ENCODE assay signal across 11 cellular contexts in genomic region chr2:219210572-219211362, GRCh38. TPM values are rescaled to one million over a fixed set of nuclear protein-coding genes. Genes with fewer than 3 reads are reported as not detected.
DNase-seq lines count a peak whose midpoint lies in the region; ATAC-seq lines count a peak whose summit lies in the region.
"Had no signal": no experiment of that assay in that cellular context is flagged by ENCODE, and none has a peak within 500 bp of the region (broad histone marks: within the 10 kb centered on the region; RNA-seq: fewer than 3 reads in every experiment).

No MANE protein-coding gene starts in this region.

- peaks cover 25% of the 10 kb centered on the region for H3K4me1 ChIP-seq in CD4-positive, CD25-positive, alpha-beta regulatory T cell (ENCODE audit: control insufficient read depth, insufficient read depth, low read length, poor library complexity, severe bottlenecking)

- H3K9me3 ChIP-seq in CD4-positive, CD25-positive, alpha-beta regulatory T cell (ENCODE audit: control insufficient read depth in 2 of 2, low read length in 2 of 2): no peaks in the 10 kb centered on the region
- no peaks in the 10 kb centered on the region for H3K9me3 ChIP-seq in KOPT-K1 (ENCODE audit: insufficient read depth, low read length, poor library complexity, severe bottlenecking)

- no peaks in the 10 kb centered on the region for H3K9me3 Mint-ChIP-seq in CD4-positive, CD25-positive, alpha-beta regulatory T cell
- no peaks in the 10 kb centered on the region for H3K9me3 Mint-ChIP-seq in activated naive CD8-positive, alpha-beta T cell treated with anti-CD3 and anti-CD28 coated beads for 36 hours
- H3K9me3 Mint-ChIP-seq in natural killer cell treated with Interleukin-12 subunit alpha and Interleukin-12 subunit beta and Interleukin-15 and Interleukin-18, amount 100 ng/mL, for 72 hours: no peaks in the 10 kb centered on the region

- H3K36me3 Mint-ChIP-seq in CD4-positive, CD25-positive, alpha-beta regulatory T cell: peaks cover 4% of the 10 kb centered on the region
- H3K36me3 Mint-ChIP-seq in activated naive CD8-positive, alpha-beta T cell treated with anti-CD3 and anti-CD28 coated beads for 36 hours: peaks cover 32% of the 10 kb centered on the region
- no peaks in the 10 kb centered on the region for H3K36me3 Mint-ChIP-seq in natural killer cell treated with Interleukin-12 subunit alpha and Interleukin-12 subunit beta and Interleukin-15 and Interleukin-18, amount 100 ng/mL, for 72 hours

- no peaks in the 10 kb centered on the region for H3K27me3 ChIP-seq in CD4-positive, CD25-positive, alpha-beta regulatory T cell (ENCODE audit: control insufficient read depth, insufficient read depth, low read length)

- peaks cover 16% of the 10 kb centered on the region for H3K36me3 ChIP-seq in CD4-positive, CD25-positive, alpha-beta regulatory T cell (ENCODE audit: control insufficient read depth, insufficient read depth, low read length)
- peaks cover 53% of the 10 kb centered on the region; the same call in 1 of the 2 replicates for H3K36me3 ChIP-seq in KOPT-K1 (ENCODE audit: insufficient read depth, low read length)

- ATAC-seq in CD4-positive, CD25-positive, alpha-beta regulatory T cell (ENCODE audit: low read depth in 2 of 2): no peak
- ATAC-seq in natural killer cell treated with Interleukin-12 subunit alpha and Interleukin-12 subunit beta and Interleukin-15 and Interleukin-18, amount 100 ng/mL, for 72 hours: no peak
- no peak for ATAC-seq in HG02938 (IDR thresholded peaks at IDR 0.05; ENCODE audit: unreplicated experiment)

- H3K27me3 Mint-ChIP-seq in CD4-positive, CD25-positive, alpha-beta regulatory T cell: peaks cover 4% of the 10 kb centered on the region
- H3K27me3 Mint-ChIP-seq in activated naive CD8-positive, alpha-beta T cell treated with anti-CD3 and anti-CD28 coated beads for 36 hours: no peaks in the 10 kb centered on the region
- no peaks in the 10 kb centered on the region for H3K27me3 Mint-ChIP-seq in natural killer cell treated with Interleukin-12 subunit alpha and Interleukin-12 subunit beta and Interleukin-15 and Interleukin-18, amount 100 ng/mL, for 72 hours

- H3K4me3 Mint-ChIP-seq in CD4-positive, CD25-positive, alpha-beta regulatory T cell: peak overlapping the region in 3 of 4 donors; percentile 31 to 91 (median 84)
- no peak overlapping the region for H3K4me3 Mint-ChIP-seq in activated naive CD8-positive, alpha-beta T cell treated with anti-CD3 and anti-CD28 coated beads for 36 hours
- no peak overlapping the region for H3K4me3 Mint-ChIP-seq in natural killer cell treated with Interleukin-12 subunit alpha and Interleukin-12 subunit beta and Interleukin-15 and Interleukin-18, amount 100 ng/mL, for 72 hours

- H3K27ac ChIP-seq in CD4-positive, CD25-positive, alpha-beta regulatory T cell (ENCODE audit: insufficient read depth, low read length, poor library complexity, severe bottlenecking): peak overlapping the region; percentile 67
- peak overlapping the region; percentile 84 for H3K27ac ChIP-seq in KOPT-K1 (ENCODE audit: low read depth, low read length, poor library complexity, severe bottlenecking)
- H3K27ac ChIP-seq: WERI-Rb-1 had no signal

- peak overlapping the region; percentile 53 for H3K4me3 ChIP-seq in CD4-positive, CD25-positive, alpha-beta regulatory T cell (ENCODE audit: low read depth, low read length)

- H3K4me1 Mint-ChIP-seq in CD4-positive, CD25-positive, alpha-beta regulatory T cell: peaks cover 7 to 43% (median 18%) of the 10 kb centered on the region in 4 donors
- peaks cover 41% of the 10 kb centered on the region for H3K4me1 Mint-ChIP-seq in activated naive CD8-positive, alpha-beta T cell treated with anti-CD3 and anti-CD28 coated beads for 36 hours
- H3K4me1 Mint-ChIP-seq in natural killer cell treated with Interleukin-12 subunit alpha and Interleukin-12 subunit beta and Interleukin-15 and Interleukin-18, amount 100 ng/mL, for 72 hours (ENCODE audit: low read depth in 2 of 2): peaks cover 21 to 23% of the 10 kb centered on the region in 2 donors

- DNase-seq in CD4-positive, CD25-positive, alpha-beta regulatory T cell: no peak
- DNase-seq in activated naive CD8-positive, alpha-beta T cell treated with anti-CD3 and anti-CD28 coated beads for 36 hours: no peak
- no peak for DNase-seq in natural killer cell treated with Interleukin-12 subunit alpha and Interleukin-12 subunit beta and Interleukin-15 and Interleukin-18, amount 100 ng/mL, for 72 hours (ENCODE audit: low spot score)
- DNase-seq in GF-D8 (lab: John Stamatoyannopoulos, UW): no peak
- DNase-seq in activated gamma-delta T cell (lab: John Stamatoyannopoulos, UW): no peak
- DNase-seq: aorta, NCI-H2029, NCI-H524 treated with DMSO at 0.1 percent for 48 hours, WERI-Rb-1 had no signal

- peak overlapping the region; percentile 95 to 99 (median 95) for H3K27ac Mint-ChIP-seq in CD4-positive, CD25-positive, alpha-beta regulatory T cell
- H3K27ac Mint-ChIP-seq in activated naive CD8-positive, alpha-beta T cell treated with anti-CD3 and anti-CD28 coated beads for 36 hours: peak overlapping the region; percentile 3
- H3K27ac Mint-ChIP-seq in natural killer cell treated with Interleukin-12 subunit alpha and Interleukin-12 subunit beta and Interleukin-15 and Interleukin-18, amount 100 ng/mL, for 72 hours: peak overlapping the region; percentile 62 to 70

RNA-seq across cellular contexts. Expression of gene ZFAND2B, which starts 4.2 kb away (rescaled TPM):
- 70.8 TPM for total RNA-seq in CD4-positive, CD25-positive, alpha-beta regulatory T cell
- 10 to 100 TPM; 54.4 to 72.1 (median 64.0) TPM for polyA plus RNA-seq in CD4-positive, CD25-positive, alpha-beta regulatory T cell
- 10 to 100 TPM; 22.8 to 27.2 TPM for total RNA-seq in activated naive CD8-positive, alpha-beta T cell treated with anti-CD3 and anti-CD28 coated beads for 36 hours
- total RNA-seq in natural killer cell treated with Interleukin-12 subunit alpha and Interleukin-12 subunit beta and Interleukin-15 and Interleukin-18, amount 100 ng/mL, for 72 hours: 10 to 100 TPM; 40.4 to 51.8 TPM

RNA-seq across cellular contexts. Expression of gene ABCB6, which starts 8.0 kb away (rescaled TPM):
- total RNA-seq in CD4-positive, CD25-positive, alpha-beta regulatory T cell: 6.0 TPM
- polyA plus RNA-seq in CD4-positive, CD25-positive, alpha-beta regulatory T cell: 1 to 10 TPM; 1.5 to 3.9 (median 1.7) TPM
- total RNA-seq in activated naive CD8-positive, alpha-beta T cell treated with anti-CD3 and anti-CD28 coated beads for 36 hours: 10 to 100 TPM; 20.4 to 21.3 TPM
- 10 to 100 TPM; 16.7 to 18.1 TPM for total RNA-seq in natural killer cell treated with Interleukin-12 subunit alpha and Interleukin-12 subunit beta and Interleukin-15 and Interleukin-18, amount 100 ng/mL, for 72 hours

RNA-seq across cellular contexts. Expression of gene ATG9A, which starts 18.7 kb away (rescaled TPM):
- 68.0 TPM for total RNA-seq in CD4-positive, CD25-positive, alpha-beta regulatory T cell
- polyA plus RNA-seq in CD4-positive, CD25-positive, alpha-beta regulatory T cell: 10 to 100 TPM; 18.7 to 21.0 (median 19.0) TPM
- 10 to 100 TPM; 47.1 to 55.0 TPM for total RNA-seq in activated naive CD8-positive, alpha-beta T cell treated with anti-CD3 and anti-CD28 coated beads for 36 hours
- 10 to 100 TPM; 43.0 to 52.7 TPM for total RNA-seq in natural killer cell treated with Interleukin-12 subunit alpha and Interleukin-12 subunit beta and Interleukin-15 and Interleukin-18, amount 100 ng/mL, for 72 hours

RNA-seq across cellular contexts. Expression of gene ANKZF1, which starts 18.8 kb away (rescaled TPM):
- 123 TPM for total RNA-seq in CD4-positive, CD25-positive, alpha-beta regulatory T cell
- polyA plus RNA-seq in CD4-positive, CD25-positive, alpha-beta regulatory T cell: 10 to 100 TPM; 23.5 to 37.5 (median 28.5) TPM
- total RNA-seq in activated naive CD8-positive, alpha-beta T cell treated with anti-CD3 and anti-CD28 coated beads for 36 hours: 100 to 1,000 TPM; 102 to 114 TPM
- 10 to 100 TPM; 82.5 to 87.6 TPM for total RNA-seq in natural killer cell treated with Interleukin-12 subunit alpha and Interleukin-12 subunit beta and Interleukin-15 and Interleukin-18, amount 100 ng/mL, for 72 hours

RNA-seq across cellular contexts. Expression of gene RETREG2, which starts 32.7 kb away (rescaled TPM):
- total RNA-seq in CD4-positive, CD25-positive, alpha-beta regulatory T cell: 84.7 TPM
- polyA plus RNA-seq in CD4-positive, CD25-positive, alpha-beta regulatory T cell: 10 to 100 TPM; 62.8 to 89.7 (median 72.1) TPM
- total RNA-seq in activated naive CD8-positive, alpha-beta T cell treated with anti-CD3 and anti-CD28 coated beads for 36 hours: 10 to 100 TPM; 54.2 to 57.7 TPM
- 10 to 100 TPM; 69.3 to 79.8 TPM for total RNA-seq in natural killer cell treated with Interleukin-12 subunit alpha and Interleukin-12 subunit beta and Interleukin-15 and Interleukin-18, amount 100 ng/mL, for 72 hours

Comparison
In these comparisons a context has a peak if more than half of its experiments do, and no peak if none do; other contexts are left out.
1. H3K27ac Mint-ChIP-seq: peak in every context shown above with its lines; median percentile 95 in CD4-positive, CD25-positive, alpha-beta regulatory T cell; 66 in natural killer cell treated with Interleukin-12 subunit alpha and Interleukin-12 subunit beta and Interleukin-15 and Interleukin-18, amount 100 ng/mL, for 72 hours; 3 in activated naive CD8-positive, alpha-beta T cell treated with anti-CD3 and anti-CD28 coated beads for 36 hours.
2. H3K4me3 Mint-ChIP-seq: peak in CD4-positive, CD25-positive, alpha-beta regulatory T cell (3 of 4); none in activated naive CD8-positive, alpha-beta T cell treated with anti-CD3 and anti-CD28 coated beads for 36 hours (single experiment) and natural killer cell treated with Interleukin-12 subunit alpha and Interleukin-12 subunit beta and Interleukin-15 and Interleukin-18, amount 100 ng/mL, for 72 hours (single experiment).